Comparison of ENCODE assay signal across 1 cellular context in genomic region chr12:75939016-75939642, GRCh38.
TF ChIP-seq lines count a peak whose summit lies in the region.

No MANE protein-coding gene starts in this region.

TF ChIP-seq in endothelial cell of umbilical vein, 7 proteins besides CTCF, POLR2A, EP300 and RAD21:
- TF ChIP-seq MAX (IDR thresholded peaks at IDR 0.05; ENCODE audit: insufficient read depth, insufficient read length) (no peak), MYC (IDR thresholded peaks at IDR 0.05; ENCODE audit: low read depth, low read length) (no peak), POLR2AphosphoS5 (IDR thresholded peaks at IDR 0.05; ENCODE audit: insufficient read depth, low read depth, low read length) (peak; percentile 28), GATA2 (IDR thresholded peaks at IDR 0.05; ENCODE audit: insufficient read depth, insufficient read length, low read depth, low read length) (peak; percentile 38), JUN (IDR thresholded peaks at IDR 0.05; ENCODE audit: borderline replicate concordance, insufficient read depth, insufficient read length, low read depth) (no peak), EZH2 (IDR thresholded peaks at IDR 0.05; ENCODE audit: borderline replicate concordance, low read depth, low read length, severe bottlenecking) (no peak), FOS (IDR thresholded peaks at IDR 0.05; ENCODE audit: borderline replicate concordance, insufficient read depth, low read length) (no peak)
